In the genomic region with DNA sequence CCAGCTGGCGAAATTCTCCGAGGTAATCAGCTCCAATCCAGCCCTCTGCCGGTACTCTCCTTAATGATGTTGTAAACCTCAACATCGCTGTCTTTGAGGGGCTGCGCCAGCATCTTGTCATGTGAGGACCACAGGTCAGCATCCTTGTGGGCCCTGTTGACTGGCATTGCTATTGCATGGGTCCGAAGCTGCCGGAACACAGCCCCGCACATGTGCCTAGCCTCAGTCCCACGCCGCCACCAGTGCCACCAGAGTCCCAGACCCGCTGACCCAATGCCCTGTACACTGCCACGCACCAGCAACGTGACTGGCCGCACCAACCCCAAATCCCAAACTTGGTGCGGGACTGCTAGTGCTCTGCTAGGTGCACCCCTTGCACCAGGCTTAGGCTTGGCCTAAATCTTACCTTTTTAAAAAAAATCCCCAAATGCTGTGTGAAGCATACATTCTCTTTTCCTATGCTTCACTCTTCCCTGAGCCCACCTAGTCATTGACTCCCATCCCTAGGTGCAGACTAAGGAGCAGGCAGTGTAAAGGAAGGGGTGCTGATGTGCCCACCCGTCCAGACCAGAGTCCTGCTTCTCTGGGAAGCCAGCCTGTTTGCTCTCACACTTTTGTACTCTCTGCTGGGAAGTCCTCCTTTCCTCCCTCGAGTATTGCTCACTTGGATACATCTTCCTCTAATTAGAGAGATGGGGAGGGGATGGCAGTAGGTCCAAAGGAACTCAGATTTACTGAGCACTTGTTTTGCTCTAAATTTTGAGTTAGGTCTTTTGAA, we compare ENCODE assay signal across 18 cellular contexts.
"Had no signal": no experiment of that assay in that cellular context is flagged by ENCODE, and none has a peak within 500 bp of the region (broad histone marks: within the 10 kb centered on the region; RNA-seq: fewer than 3 reads in every experiment).

No MANE protein-coding gene starts in this region.

- H3K9me3 Mint-ChIP-seq: dendritic cell treated with granulocyte-macrophage colony-stimulating factor and Interleukin-4, amounts not matched to agents 40 ng/mL and 50 ng/mL, for 4 days; nephron; stimulated activated effector memory CD8-positive, alpha-beta T cell treated with anti-CD3 and anti-CD28 coated beads, Interleukin-12 subunit alpha, Interleukin-12 subunit beta, amount 100 ng/mL, for 72 hours had no signal

- H3K36me3 Mint-ChIP-seq: stimulated activated effector memory CD8-positive, alpha-beta T cell treated with anti-CD3 and anti-CD28 coated beads, Interleukin-12 subunit alpha, Interleukin-12 subunit beta, amount 100 ng/mL, for 72 hours had no signal

- H3K4me3 ChIP-seq: heart right ventricle, prostate gland, right lobe of liver, tibial artery, upper lobe of left lung, uterus had no signal

- H3K9me3 ChIP-seq: heart right ventricle, prostate gland, right lobe of liver, tibial artery, upper lobe of left lung, uterus had no signal

- H3K27me3 ChIP-seq: heart right ventricle, right lobe of liver, tibial artery, upper lobe of left lung, uterus had no signal

- H3K4me1 ChIP-seq: parathyroid adenoma, prostate gland, right lobe of liver, uterus had no signal

- DNase-seq: hypothalamus; mammary epithelial cell; occipital lobe; retina; right lobe of liver; stimulated activated CD4-positive, alpha-beta T cell treated with anti-CD3 and anti-CD28 coated beads, Interleukin-4, amount 100 ng/mL, for 1 hour; stimulated activated CD8-positive, alpha-beta memory T cell treated with anti-CD3 and anti-CD28 coated beads, Interleukin-4, amount 100 ng/mL, for 48 hours; stimulated activated naive CD8-positive, alpha-beta T cell treated with anti-CD3 and anti-CD28 coated beads, Interleukin-15, Interleukin-2, amounts not matched to agents 100 U/mL and 50 U/mL, for 24 hours; tibial artery; uterus had no signal

- H3K27ac Mint-ChIP-seq: dendritic cell treated with granulocyte-macrophage colony-stimulating factor and Interleukin-4, amounts not matched to agents 40 ng/mL and 50 ng/mL, for 4 days; nephron; stimulated activated effector memory CD8-positive, alpha-beta T cell treated with anti-CD3 and anti-CD28 coated beads, Interleukin-12 subunit alpha, Interleukin-12 subunit beta, amount 100 ng/mL, for 72 hours had no signal

- H3K36me3 ChIP-seq: prostate gland, right lobe of liver, tibial artery, upper lobe of left lung, uterus had no signal

- ATAC-seq: left lobe of liver; right lobe of liver; stimulated activated effector memory CD8-positive, alpha-beta T cell treated with anti-CD3 and anti-CD28 coated beads, Interleukin-12 subunit alpha, Interleukin-12 subunit beta, amount 100 ng/mL, for 72 hours; stimulated activated naive CD8-positive, alpha-beta T cell treated with anti-CD3 and anti-CD28 coated beads, Interleukin-15, Interleukin-2, amounts not matched to agents 100 U/mL and 50 U/mL, for 24 hours had no signal

- H3K4me3 Mint-ChIP-seq: dendritic cell treated with granulocyte-macrophage colony-stimulating factor and Interleukin-4, amounts not matched to agents 40 ng/mL and 50 ng/mL, for 4 days; nephron; stimulated activated effector memory CD8-positive, alpha-beta T cell treated with anti-CD3 and anti-CD28 coated beads, Interleukin-12 subunit alpha, Interleukin-12 subunit beta, amount 100 ng/mL, for 72 hours had no signal

- H3K27ac ChIP-seq: heart right ventricle, parathyroid adenoma, prostate gland, right lobe of liver, tibial artery, upper lobe of left lung, uterus had no signal
